In genomic region chr1:98051065-98051675, GRCh38 we compare ENCODE assay signal across 8 cellular contexts.
A peak's percentile ranks its signal among the peaks of the same experiment; 100 is the strongest.
DNase-seq lines count a peak whose midpoint lies in the region; ATAC-seq, FAIRE-seq and TF ChIP-seq lines count a peak whose summit lies in the region.

No MANE protein-coding gene starts in this region.

- 0% methylated on average over 1 of the region's 1 CpG for WGBS in lung, 2 donors

- H3K36me3 ChIP-seq in lung (ENCODE audit: control insufficient read depth in 2 of 2, insufficient read depth in 2 of 2, low read length in 2 of 2) = no peaks in the 10 kb centered on the region

- no peak overlapping the region for H3K27ac ChIP-seq in lung (ENCODE audit: low read depth in 1 of 2, low read length in 1 of 2)

- FAIRE-seq in GM12891 (lab: Jason Lieb, UNC) = peak; percentile 52

- ATAC-seq in HG03108 (IDR thresholded peaks at IDR 0.05; ENCODE audit: unreplicated experiment) (peak; percentile 42), lung (ENCODE audit: insufficient read depth, low FRiP score) (peak; percentile 48)

- no peak overlapping the region for H3K4me3 ChIP-seq in lung

- DNase-seq in A172 (ENCODE audit: low spot score) = peak; percentile 63
- no peak for DNase-seq in GM12891 (ENCODE audit: insufficient read length, low spot score)
- DNase-seq in NCI-H446 treated with DMSO at 0.1 percent for 48 hours (lab: John Stamatoyannopoulos, UW) = peak; percentile 80
- peak; percentile 55 to 78 for DNase-seq in activated CD4-positive, alpha-beta T cell treated with anti-CD3 and anti-CD28 coated beads for 4 hours
- DNase-seq in dermis blood vessel endothelial cell = peak; percentile 89
- DNase-seq in lung (ENCODE audit: low spot score) = peak; percentile 75
- peak; percentile 39 to 49 for DNase-seq in stimulated activated CD8-positive, alpha-beta memory T cell treated with anti-CD3 and anti-CD28 coated beads, Interleukin-7, amount 100 ng/mL, for 1 hour (ENCODE audit: low read depth in 2 of 2)

- no peak for TF ChIP-seq POLR2A in GM12891 (IDR thresholded peaks at IDR 0.05; ENCODE audit: low read depth, low read length)

- H3K27me3 ChIP-seq in lung (ENCODE audit: control insufficient read depth, insufficient read depth) = no peaks in the 10 kb centered on the region

- peaks cover 0 to 3% of the 10 kb centered on the region in 2 donors for H3K9me3 ChIP-seq in lung (ENCODE audit: control insufficient read depth in 2 of 2, insufficient read depth in 1 of 2, low read length in 1 of 2)

- H3K4me1 ChIP-seq in lung (ENCODE audit: control insufficient read depth in 2 of 2, insufficient read depth in 2 of 2, low read length in 2 of 2) = peaks cover 0 to 8% of the 10 kb centered on the region in 2 donors

- peak; percentile 87 for TF ChIP-seq CTCF in lung (IDR thresholded peaks at IDR 0.05; ENCODE audit: control extremely low read depth, extremely low read depth)

TF ChIP-seq in GM12891, 5 proteins besides CTCF, POLR2A, EP300 and RAD21:
- TF ChIP-seq POU2F2 (IDR thresholded peaks at IDR 0.05; ENCODE audit: low read depth, low read length) (no peak), SPI1 (IDR thresholded peaks at IDR 0.05; ENCODE audit: low read depth, low read length) (no peak), PAX5 (IDR thresholded peaks at IDR 0.05; ENCODE audit: insufficient read depth, low read length, severe bottlenecking) (no peak), TAF1 (IDR thresholded peaks at IDR 0.05; ENCODE audit: low read depth, low read length) (no peak), POLR2AphosphoS5 (IDR thresholded peaks at IDR 0.05; ENCODE audit: low read depth, low read length) (no peak)
